In genomic region chr2:231929961-231930600, GRCh38 we compare ENCODE assay signal across 9 cellular contexts. TPM values are rescaled to one million over a fixed set of nuclear protein-coding genes. Genes with fewer than 3 reads are reported as not detected.
DNase-seq lines count a peak whose midpoint lies in the region; ATAC-seq and TF ChIP-seq lines count a peak whose summit lies in the region.
"Had no signal": no experiment of that assay in that cellular context is flagged by ENCODE, and none has a peak within 500 bp of the region (broad histone marks: within the 10 kb centered on the region; RNA-seq: fewer than 3 reads in every experiment).

No MANE protein-coding gene starts in this region.

- no peak for TF ChIP-seq POLR2A in stomach (IDR thresholded peaks at IDR 0.05)

- no peak for ATAC-seq in activated T-cell treated with anti-CD3 and anti-CD28 coated beads, Interleukin-2, amount 50 U/mL, for 4 hours
- ATAC-seq in PC-3, result no peak
- ATAC-seq in HG03175 (IDR thresholded peaks at IDR 0.05; ENCODE audit: unreplicated experiment), result no peak
- ATAC-seq in GM21381 (IDR thresholded peaks at IDR 0.05; ENCODE audit: unreplicated experiment), result no peak

- WGBS in stomach, 5 donors, result 46 to 49% (median 48%) methylated on average over 10 to 11 of the region's 11 CpGs

- H3F3A ChIP-seq in PC-3 (ENCODE audit: low read length, unreplicated experiment), result no peaks in the 10 kb centered on the region

- H3K9me3 ChIP-seq in PC-3 (ENCODE audit: low read length), result no peaks in the 10 kb centered on the region
- H3K9me3 ChIP-seq in stomach, result no peaks in the 10 kb centered on the region

- H3K9ac ChIP-seq in PC-3 (ENCODE audit: low read length), result no peak overlapping the region

- peak; percentile 47 for DNase-seq in activated T-cell treated with anti-CD3 and anti-CD28 coated beads, Interleukin-2, amount 50 U/mL, for 24 hours
- no peak for DNase-seq in activated T-cell treated with anti-CD3 and anti-CD28 coated beads, Interleukin-2, amount 50 U/mL, for 4 hours
- DNase-seq in PC-3 (no peak), germinal center (ENCODE audit: low spot score) (peak; percentile 69), stomach (peak; percentile 24), globus pallidus (ENCODE audit: low spot score) (no peak)
- DNase-seq: GF-D8 had no signal

- no peaks in the 10 kb centered on the region for H3K36me3 Mint-ChIP-seq in activated T-cell treated with anti-CD3 and anti-CD28 coated beads, Interleukin-2, amount 50 U/mL, for 24 hours (ENCODE audit: low read depth)
- no peaks in the 10 kb centered on the region for H3K36me3 Mint-ChIP-seq in activated T-cell treated with anti-CD3 and anti-CD28 coated beads, Interleukin-2, amount 50 U/mL, for 4 hours (ENCODE audit: insufficient read depth)

- H3K27ac ChIP-seq in PC-3 (ENCODE audit: low read length), result no peak overlapping the region
- no peak overlapping the region for H3K27ac ChIP-seq in stomach

- H3K4me3 ChIP-seq in PC-3 (ENCODE audit: low read length), result no peak overlapping the region
- H3K4me3 ChIP-seq in stomach, result no peak overlapping the region

- intact Hi-C loops in PC-3 (cut with micrococcal nuclease) (no loop called here), stomach (cut with DNase I; ENCODE audit: low total_unique reads) (loop anchor here (10.0 kb wide), 2 partner anchors 205 to 395 kb away; no protein-coding TSS in a partner anchor)

- H3K4me1 Mint-ChIP-seq in activated T-cell treated with anti-CD3 and anti-CD28 coated beads, Interleukin-2, amount 50 U/mL, for 24 hours (ENCODE audit: low read depth), result peaks cover 10% of the 10 kb centered on the region
- peaks cover 6% of the 10 kb centered on the region for H3K4me1 Mint-ChIP-seq in activated T-cell treated with anti-CD3 and anti-CD28 coated beads, Interleukin-2, amount 50 U/mL, for 4 hours (ENCODE audit: low read depth)

- no peaks in the 10 kb centered on the region for H3K79me2 ChIP-seq in PC-3 (ENCODE audit: low read length)

- H3K4me2 ChIP-seq in PC-3 (ENCODE audit: low read length), result no peak overlapping the region

- H3K4me1 ChIP-seq in PC-3 (ENCODE audit: insufficient read depth, low read length), result 0 out of 2 replicates have a peak, but pooled peaks cover 5% of the 10 kb centered on the region
- H3K4me1 ChIP-seq in stomach, result peaks cover 20 to 30% (median 24%) of the 10 kb centered on the region in 4 donors

- TF ChIP-seq CTCF in PC-3 (conservative IDR thresholded peaks at IDR 0.05; ENCODE audit: low read depth, low read length) (peak; percentile 56), stomach (IDR thresholded peaks at IDR 0.05) (no peak)

- H3K36me3 ChIP-seq in PC-3 (ENCODE audit: low read depth, low read length), result no peaks in the 10 kb centered on the region
- H3K36me3 ChIP-seq in stomach, result no peaks in the 10 kb centered on the region

- no peak for TF ChIP-seq EP300 in stomach (IDR thresholded peaks at IDR 0.05)

- H3K27ac Mint-ChIP-seq in activated T-cell treated with anti-CD3 and anti-CD28 coated beads, Interleukin-2, amount 50 U/mL, for 24 hours, result no peak overlapping the region

- no TSS peak for BruUV-seq in PC-3 (replicated peaks; lab: Mats Ljungman, UMichigan)

- no peaks in the 10 kb centered on the region for H4K20me1 ChIP-seq in PC-3 (ENCODE audit: low read length)

- H3K9me2 ChIP-seq in PC-3 (replicated peaks; ENCODE audit: low read length), result no peaks in the 10 kb centered on the region

- no peaks in the 10 kb centered on the region for H3K9me3 Mint-ChIP-seq in activated T-cell treated with anti-CD3 and anti-CD28 coated beads, Interleukin-2, amount 50 U/mL, for 24 hours
- no peaks in the 10 kb centered on the region for H3K9me3 Mint-ChIP-seq in activated T-cell treated with anti-CD3 and anti-CD28 coated beads, Interleukin-2, amount 50 U/mL, for 4 hours

- POLR2A ChIA-PET in PC-3 (lab: Charles Lee; ENCODE audit: unreplicated experiment), result no interaction called here

- CTCF ChIA-PET in PC-3 (lab: Charles Lee), result no interaction called here

- peaks cover 35% of the 10 kb centered on the region for H3K27me3 Mint-ChIP-seq in activated T-cell treated with anti-CD3 and anti-CD28 coated beads, Interleukin-2, amount 50 U/mL, for 24 hours
- peaks cover 21% of the 10 kb centered on the region for H3K27me3 Mint-ChIP-seq in activated T-cell treated with anti-CD3 and anti-CD28 coated beads, Interleukin-2, amount 50 U/mL, for 4 hours (ENCODE audit: low read depth)

- H2AFZ ChIP-seq in PC-3 (ENCODE audit: low read length), result no peak overlapping the region

- H3K27me3 ChIP-seq in PC-3 (ENCODE audit: low read length), result peaks cover 25% of the 10 kb centered on the region
- H3K27me3 ChIP-seq in stomach, result peaks cover 10 to 51% (median 34%) of the 10 kb centered on the region in 3 donors

- no peak overlapping the region for H3K4me3 Mint-ChIP-seq in activated T-cell treated with anti-CD3 and anti-CD28 coated beads, Interleukin-2, amount 50 U/mL, for 24 hours
- no peak overlapping the region for H3K4me3 Mint-ChIP-seq in activated T-cell treated with anti-CD3 and anti-CD28 coated beads, Interleukin-2, amount 50 U/mL, for 4 hours

RNA-seq across cellular contexts. Expression of gene NPPC, which starts 3.9 kb away (rescaled TPM):
- 1 to 10 TPM in 1 of 3 donors, under 1 TPM in 2; 0.61 to 1.2 (median 0.79) TPM for total RNA-seq in activated T-cell treated with anti-CD3 and anti-CD28 coated beads, Interleukin-2, amount 50 U/mL, for 4 hours
- not detected in 2 replicates for total RNA-seq in PC-3 (2014; rRNA removed)
- total RNA-seq in stomach, result 1 to 10 TPM in 1 of 5 donors, not detected in 4; 2.9 TPM
- polyA plus RNA-seq in stomach, result 1 to 10 TPM in 1 of 3 donors, not detected in 2; 4.0 TPM

RNA-seq across cellular contexts. Expression of gene DIS3L2, which starts 31.4 kb away (rescaled TPM):
- total RNA-seq in activated T-cell treated with anti-CD3 and anti-CD28 coated beads, Interleukin-2, amount 50 U/mL, for 4 hours, result 10 to 100 TPM; 38.5 to 43.7 (median 41.4) TPM
- total RNA-seq in PC-3 (2014; rRNA removed), result 22.8 and 24.5 TPM in 2 replicates
- 100 to 1,000 TPM in 1 of 5 donors, 10 to 100 TPM in 4; 17.7 to 124 (median 51.8) TPM for total RNA-seq in stomach
- 10 to 100 TPM; 10.4 to 17.2 (median 13.5) TPM for polyA plus RNA-seq in stomach

Comparison
In these comparisons a context has a peak if more than half of its experiments do, and no peak if none do; other contexts are left out.
1. DNase-seq: peak in activated T-cell treated with anti-CD3 and anti-CD28 coated beads, Interleukin-2, amount 50 U/mL, for 24 hours (single experiment), germinal center (single experiment) and stomach (single experiment); none in activated T-cell treated with anti-CD3 and anti-CD28 coated beads, Interleukin-2, amount 50 U/mL, for 4 hours (single experiment), PC-3 (single experiment) and globus pallidus (single experiment).